ENCODE assay signal across 6 cellular contexts in genomic region chr20:3092611-3093379, GRCh38. TPM values are rescaled to one million over a fixed set of nuclear protein-coding genes. Genes with fewer than 3 reads are reported as not detected.
DNase-seq lines count a peak whose midpoint lies in the region; TF ChIP-seq lines count a peak whose summit lies in the region.

No MANE protein-coding gene starts in this region.

- DNase-seq in activated CD4-positive, alpha-beta T cell treated with anti-CD3 and anti-CD28 coated beads for 1 hour = peak; percentile 29
- DNase-seq in epithelial cell of proximal tubule (ENCODE audit: low read depth) = no peak
- DNase-seq in stimulated activated CD8-positive, alpha-beta memory T cell treated with anti-CD3 and anti-CD28 coated beads, Interleukin-4, amount 100 ng/mL, for 48 hours = peak; percentile 58
- no peak for DNase-seq in NCI-H446 treated with DMSO at 0.1 percent for 48 hours (lab: John Stamatoyannopoulos, UW)
- no peak for DNase-seq in amniotic stem cell (lab: John Stamatoyannopoulos, UW)
- DNase-seq in NCI-H1417 (lab: John Stamatoyannopoulos, UW) = no peak

- peak overlapping the region; percentile 43 for H3K4me3 ChIP-seq in epithelial cell of proximal tubule (ENCODE audit: low read depth, low read length)

- no peak for TF ChIP-seq CTCF in epithelial cell of proximal tubule (conservative IDR thresholded peaks at IDR 0.05; ENCODE audit: low read depth, low read length)

RNA-seq across cellular contexts. Expression of gene AVP, which starts 8.3 kb away (rescaled TPM):
- not detected in 2 replicates for total RNA-seq in epithelial cell of proximal tubule

RNA-seq across cellular contexts. Expression of gene OXT, which starts 21.4 kb away (rescaled TPM):
- 0.43 TPM in 1 of 2 replicates, not detected in the other for total RNA-seq in epithelial cell of proximal tubule

RNA-seq across cellular contexts. Expression of gene MRPS26, which starts 46.9 kb away (rescaled TPM):
- total RNA-seq in epithelial cell of proximal tubule = 107 and 128 TPM in 2 replicates

RNA-seq across cellular contexts. Expression of gene GNRH2, which starts 49.4 kb away (rescaled TPM):
- not detected in 2 replicates for total RNA-seq in epithelial cell of proximal tubule

Comparison
In these comparisons a context has a peak if more than half of its experiments do, and no peak if none do; other contexts are left out.
1. DNase-seq: peak in activated CD4-positive, alpha-beta T cell treated with anti-CD3 and anti-CD28 coated beads for 1 hour (single experiment) and stimulated activated CD8-positive, alpha-beta memory T cell treated with anti-CD3 and anti-CD28 coated beads, Interleukin-4, amount 100 ng/mL, for 48 hours (single experiment); none in epithelial cell of proximal tubule (single experiment), NCI-H446 treated with DMSO at 0.1 percent for 48 hours (single experiment), amniotic stem cell (single experiment) and NCI-H1417 (0 of 3).